ENCODE assay signal across 1 cellular context in genomic region chr19:40621283-40621682, GRCh38.
TF ChIP-seq lines count a peak whose summit lies in the region.

No MANE protein-coding gene starts in this region.

TF ChIP-seq in K562, 482 proteins besides CTCF, POLR2A, EP300 and RAD21:
- TF ChIP-seq ZNF609 (CRISPR knock-in tag; IDR thresholded peaks at IDR 0.05; ENCODE audit: borderline replicate concordance) (no peak), ZNF146 (CRISPR knock-in tag; IDR thresholded peaks at IDR 0.05; ENCODE audit: unreplicated experiment) (peak; percentile 84), HOMEZ (CRISPR knock-in tag; IDR thresholded peaks at IDR 0.05) (no peak), ZNF445 (CRISPR knock-in tag; IDR thresholded peaks at IDR 0.05; ENCODE audit: low read depth) (no peak)
TF ChIP-seq in K562: peak in this region for 1.
